In genomic region chr6:106475280-106475679, GRCh38 we compare ENCODE assay signal across 23 cellular contexts.
DNase-seq lines count a peak whose midpoint lies in the region; ATAC-seq, FAIRE-seq and TF ChIP-seq lines count a peak whose summit lies in the region.
"Had no signal": no experiment of that assay in that cellular context is flagged by ENCODE, and none has a peak within 500 bp of the region (broad histone marks: within the 10 kb centered on the region; RNA-seq: fewer than 3 reads in every experiment).

No MANE protein-coding gene starts in this region.

- no peaks in the 10 kb centered on the region for H3K9me1 ChIP-seq in keratinocyte (ENCODE audit: control insufficient read depth, extremely low read depth, insufficient read depth, low read length)

- H3K27me3 ChIP-seq in Karpas-422 (ENCODE audit: low read length) (no peaks in the 10 kb centered on the region), astrocyte (ENCODE audit: insufficient read depth, low read length) (no peaks in the 10 kb centered on the region), keratinocyte (ENCODE audit: control insufficient read depth, extremely low read depth, insufficient read depth, low read length) (no peaks in the 10 kb centered on the region), heart left ventricle (peaks cover 0 to 13% (median 0%) of the 10 kb centered on the region in 9 donors)
- H3K27me3 ChIP-seq: Peyer's patch had no signal

- no peaks in the 10 kb centered on the region for H3K9me2 ChIP-seq in Karpas-422 (replicated peaks; ENCODE audit: insufficient read depth, low read length)

- H3K4me1 ChIP-seq in Karpas-422 (ENCODE audit: low read length) (peaks cover 20% of the 10 kb centered on the region), astrocyte (ENCODE audit: insufficient read depth, low read length) (peaks cover 22% of the 10 kb centered on the region), keratinocyte (ENCODE audit: control insufficient read depth, extremely low read depth, insufficient read depth, low read length) (peaks cover 41% of the 10 kb centered on the region), heart left ventricle (peaks cover 0 to 12% (median 0%) of the 10 kb centered on the region in 12 donors)
- H3K4me1 ChIP-seq: Peyer's patch had no signal

- no peaks in the 10 kb centered on the region for H3K4me1 Mint-ChIP-seq in astrocyte (ENCODE audit: low read depth, unreplicated experiment)
- H3K4me1 Mint-ChIP-seq: stimulated activated effector memory CD8-positive, alpha-beta T cell treated with anti-CD3 and anti-CD28 coated beads, Interleukin-12 subunit alpha, Interleukin-12 subunit beta, amount 100 ng/mL, for 72 hours had no signal

- intact Hi-C loops in heart left ventricle (cut with DNase I) = no loop called here

- no peak overlapping the region for H3K27ac Mint-ChIP-seq in astrocyte (ENCODE audit: unreplicated experiment)
- H3K27ac Mint-ChIP-seq: stimulated activated effector memory CD8-positive, alpha-beta T cell treated with anti-CD3 and anti-CD28 coated beads, Interleukin-12 subunit alpha, Interleukin-12 subunit beta, amount 100 ng/mL, for 72 hours; T-cell had no signal

- no peak overlapping the region for H3K9ac ChIP-seq in Karpas-422 (ENCODE audit: low read length)
- no peak overlapping the region for H3K9ac ChIP-seq in astrocyte (ENCODE audit: low read length)
- no peak overlapping the region for H3K9ac ChIP-seq in keratinocyte (ENCODE audit: control insufficient read depth, extremely low read depth, insufficient read depth, low read length)
- H3K9ac ChIP-seq: KMS-11 had no signal

- H3K4me3 ChIP-seq in Karpas-422 (ENCODE audit: low read length) = no peak overlapping the region
- no peak overlapping the region for H3K4me3 ChIP-seq in astrocyte (ENCODE audit: insufficient read depth, low read depth, low read length)
- no peak overlapping the region for H3K4me3 ChIP-seq in keratinocyte (ENCODE audit: control insufficient read depth in 2 of 3, extremely low read depth in 1 of 3, insufficient read depth in 2 of 3, low read depth in 1 of 3, low read length in 3 of 3)
- no peak overlapping the region for H3K4me3 ChIP-seq in heart left ventricle
- H3K4me3 ChIP-seq: Peyer's patch had no signal

- no peak overlapping the region for H3K4me3 Mint-ChIP-seq in astrocyte (ENCODE audit: unreplicated experiment)
- H3K4me3 Mint-ChIP-seq: activated T-cell treated with anti-CD3 and anti-CD28 coated beads, Interleukin-2, amount 50 U/mL, for 4 hours; stimulated activated effector memory CD8-positive, alpha-beta T cell treated with anti-CD3 and anti-CD28 coated beads, Interleukin-12 subunit alpha, Interleukin-12 subunit beta, amount 100 ng/mL, for 72 hours; T-cell had no signal

- H3K9me3 ChIP-seq in Karpas-422 (ENCODE audit: low read length) (no peaks in the 10 kb centered on the region), astrocyte (ENCODE audit: insufficient read depth, low read depth, low read length) (no peaks in the 10 kb centered on the region), keratinocyte (ENCODE audit: control insufficient read depth, low read depth, low read length) (no peaks in the 10 kb centered on the region), heart left ventricle (no peaks in the 10 kb centered on the region)
- H3K9me3 ChIP-seq: Peyer's patch had no signal

- no peak for ATAC-seq in GM19324 (IDR thresholded peaks at IDR 0.05; ENCODE audit: low FRiP score, unreplicated experiment)
- no peak for ATAC-seq in heart left ventricle
- ATAC-seq: activated T-cell treated with anti-CD3 and anti-CD28 coated beads, Interleukin-2, amount 50 U/mL, for 4 hours; left colon; right cardiac atrium; stimulated activated effector memory CD8-positive, alpha-beta T cell treated with anti-CD3 and anti-CD28 coated beads, Interleukin-12 subunit alpha, Interleukin-12 subunit beta, amount 100 ng/mL, for 72 hours; T-cell had no signal

- WGBS in heart left ventricle, 4 donors = 73 to 77% (median 75%) methylated on average over 6 of the region's 6 CpGs

- H2AFZ ChIP-seq in Karpas-422 (ENCODE audit: low read length) (peak overlapping the region; percentile 18; the same call in 1 of the 2 replicates), astrocyte (ENCODE audit: low read depth, low read length) (no peak overlapping the region), keratinocyte (ENCODE audit: control insufficient read depth, low read length) (no peak overlapping the region)

- dilution Hi-C loops in keratinocyte (cut with MboI; ENCODE audit: extremely low pct_ligation_motif_present, low sequenced_read_pairs) = no loop called here

- peak; percentile 17 for FAIRE-seq in RCC 7860 (lab: Jason Lieb, UNC)
- FAIRE-seq in astrocyte (lab: Jason Lieb, UNC) = no peak
- FAIRE-seq in keratinocyte (lab: Jason Lieb, UNC) = peak; percentile 39
- FAIRE-seq: GM18507 had no signal

- no peaks in the 10 kb centered on the region for H3K36me3 Mint-ChIP-seq in astrocyte (ENCODE audit: low read depth, unreplicated experiment)
- H3K36me3 Mint-ChIP-seq: stimulated activated effector memory CD8-positive, alpha-beta T cell treated with anti-CD3 and anti-CD28 coated beads, Interleukin-12 subunit alpha, Interleukin-12 subunit beta, amount 100 ng/mL, for 72 hours; T-cell had no signal

- no peaks in the 10 kb centered on the region for H3K9me3 Mint-ChIP-seq in astrocyte (ENCODE audit: unreplicated experiment)
- H3K9me3 Mint-ChIP-seq: activated T-cell treated with anti-CD3 and anti-CD28 coated beads, Interleukin-2, amount 50 U/mL, for 4 hours; stimulated activated effector memory CD8-positive, alpha-beta T cell treated with anti-CD3 and anti-CD28 coated beads, Interleukin-12 subunit alpha, Interleukin-12 subunit beta, amount 100 ng/mL, for 72 hours; T-cell had no signal

- TF ChIP-seq CTCF in astrocyte (IDR thresholded peaks at IDR 0.05; ENCODE audit: insufficient read depth, low read depth, low read length) = no peak
- TF ChIP-seq CTCF in keratinocyte (optimal IDR thresholded peaks at IDR 0.05 in 1 of 3, IDR thresholded peaks at IDR 0.05 in 1 of 3, conservative IDR thresholded peaks at IDR 0.05 in 1 of 3; ENCODE audit: extremely low read depth in 1 of 3, insufficient read depth in 2 of 3, low read length in 3 of 3) = no peak
- TF ChIP-seq CTCF in heart left ventricle (IDR thresholded peaks at IDR 0.05) = no peak

- H3K36me3 ChIP-seq in Karpas-422 (ENCODE audit: insufficient read depth, low read length) (no peaks in the 10 kb centered on the region), astrocyte (ENCODE audit: insufficient read depth, low read length) (no peaks in the 10 kb centered on the region), keratinocyte (ENCODE audit: control insufficient read depth in 2 of 2, extremely low read depth in 1 of 2, insufficient read depth in 2 of 2, low read length in 2 of 2) (no peaks in the 10 kb centered on the region), heart left ventricle (no peaks in the 10 kb centered on the region)
- H3K36me3 ChIP-seq: Peyer's patch had no signal

- peaks cover 4% of the 10 kb centered on the region for H3K27me3 Mint-ChIP-seq in astrocyte (ENCODE audit: low read depth, unreplicated experiment)
- H3K27me3 Mint-ChIP-seq: T-cell had no signal

- no peak for TF ChIP-seq POLR2A in heart left ventricle (IDR thresholded peaks at IDR 0.05)

- no peak for DNase-seq in Karpas-422
- no peak for DNase-seq in RCC 7860 (ENCODE audit: low spot score)
- DNase-seq in astrocyte (ENCODE audit: low read depth) = peak; percentile 50
- DNase-seq in keratinocyte (ENCODE audit: low read depth, low spot score) = no peak
- no peak for DNase-seq in NCI-H524 treated with DMSO at 0.1 percent for 48 hours (lab: John Stamatoyannopoulos, UW)
- no peak for DNase-seq in heart left ventricle
- DNase-seq: activated CD4-positive, alpha-beta T cell treated with anti-CD3 and anti-CD28 coated beads for 4 hours; activated T-cell treated with anti-CD3 and anti-CD28 coated beads, Interleukin-2, amount 50 U/mL, for 4 hours; effector CD4-positive, alpha-beta T cell; erythroblast; foreskin melanocyte; left colon; MV-4-11; NCI-H146; Peyer's patch; right cardiac atrium; stimulated activated CD4-positive, alpha-beta T cell treated with anti-CD3 and anti-CD28 coated beads, Interleukin-4, amount 100 ng/mL, for 24 hours; T-cell had no signal

- no peak overlapping the region for H3K27ac ChIP-seq in Karpas-422 (ENCODE audit: low read length)
- H3K27ac ChIP-seq in astrocyte (ENCODE audit: low read depth, low read length) = no peak overlapping the region
- H3K27ac ChIP-seq in keratinocyte (ENCODE audit: control insufficient read depth, insufficient read depth, low read length) = peak overlapping the region; percentile 71
- no peak overlapping the region for H3K27ac ChIP-seq in heart left ventricle
- H3K27ac ChIP-seq: C4-2B, KMS-11, Peyer's patch had no signal

- H3K4me2 ChIP-seq in Karpas-422 (ENCODE audit: low read depth, low read length, poor library complexity, severe bottlenecking) (no peak overlapping the region), astrocyte (ENCODE audit: low read length) (no peak overlapping the region), keratinocyte (ENCODE audit: control insufficient read depth, extremely low read depth, insufficient read depth, low read depth, low read length) (no peak overlapping the region)
- H3K4me2 ChIP-seq: KMS-11 had no signal

- no peaks in the 10 kb centered on the region for H3K79me2 ChIP-seq in Karpas-422 (ENCODE audit: low read length)
- H3K79me2 ChIP-seq in astrocyte (ENCODE audit: insufficient read depth, low read length) = no peaks in the 10 kb centered on the region
- peaks cover 2% of the 10 kb centered on the region for H3K79me2 ChIP-seq in keratinocyte (ENCODE audit: control insufficient read depth, insufficient read depth, low read length)

- H4K20me1 ChIP-seq in Karpas-422 (ENCODE audit: insufficient read depth, low read depth, low read length) (no peaks in the 10 kb centered on the region), astrocyte (ENCODE audit: insufficient read depth, low read length) (no peaks in the 10 kb centered on the region), keratinocyte (ENCODE audit: control insufficient read depth, extremely low read depth, insufficient read depth, low read length) (no peaks in the 10 kb centered on the region)
